In genomic region chr15:67108122-67108871, GRCh38 we compare ENCODE assay signal across 1 cellular context.
TF ChIP-seq lines count a peak whose summit lies in the region.

No MANE protein-coding gene starts in this region.

TF ChIP-seq in liver, 16 proteins besides CTCF, POLR2A, EP300 and RAD21:
- TF ChIP-seq REST (IDR thresholded peaks at IDR 0.05) (no peak), RXRA (IDR thresholded peaks at IDR 0.05) (no peak), HNF4A (conservative IDR thresholded peaks at IDR 0.05) (peak; percentile 22 to 58)
